6 cellular contexts compared by ENCODE assay signal in genomic region chr9:136766410-136767120, GRCh38. TPM values are rescaled to one million over a fixed set of nuclear protein-coding genes. Genes with fewer than 3 reads are reported as not detected.
DNase-seq lines count a peak whose midpoint lies in the region; FAIRE-seq and TF ChIP-seq lines count a peak whose summit lies in the region.
"Not testable (repeated sequence)": the region's sequence is repeated elsewhere in the genome, so short reads cannot be mapped to it uniquely, and the experiment has no call there.

No MANE protein-coding gene starts in this region.

- H3K27ac ChIP-seq in keratinocyte (ENCODE audit: control insufficient read depth, insufficient read depth, low read length) = not testable (repeated sequence)

- not testable (repeated sequence) for H2AFZ ChIP-seq in keratinocyte (ENCODE audit: control insufficient read depth, low read length)

- not testable (repeated sequence) for H3K9me1 ChIP-seq in keratinocyte (ENCODE audit: control insufficient read depth, extremely low read depth, insufficient read depth, low read length)

- in situ Hi-C loops in astrocyte of the cerebellum (cut with HindIII; ENCODE audit: low sequenced_read_pairs) = loop anchor here (5.0 kb wide), 1 partner anchor 54 kb away; the partner anchor contains the start of gene DIPK1B

- H3K4me1 ChIP-seq in keratinocyte (ENCODE audit: control insufficient read depth, extremely low read depth, insufficient read depth, low read length) = not testable (repeated sequence)

- DNase-seq in DMS79 treated with DMSO at 0.1 percent for 48 hours (lab: John Stamatoyannopoulos, UW) = peak; percentile 47
- DNase-seq in NCI-H1436 treated with DMSO at 0.1 percent for 48 hours (lab: John Stamatoyannopoulos, UW) = peak; percentile 26
- peak; percentile 53 for DNase-seq in T-helper 22 cell (ENCODE audit: low read depth)
- not testable (repeated sequence) for DNase-seq in astrocyte of the cerebellum (ENCODE audit: low read depth); keratinocyte (ENCODE audit: low read depth, low spot score)
- DNase-seq in stimulated activated CD4-positive, alpha-beta T cell treated with anti-CD3 and anti-CD28 coated beads, Interleukin-4, amount 100 ng/mL, for 4 hours = peak; percentile 38 to 42

- TF ChIP-seq CTCF in astrocyte of the cerebellum (IDR thresholded peaks at IDR 0.05; ENCODE audit: low read depth, low read length, missing control alignments) = peak; percentile 33
- TF ChIP-seq CTCF in keratinocyte (optimal IDR thresholded peaks at IDR 0.05 in 1 of 3, IDR thresholded peaks at IDR 0.05 in 1 of 3, conservative IDR thresholded peaks at IDR 0.05 in 1 of 3; ENCODE audit: extremely low read depth in 1 of 3, insufficient read depth in 2 of 3, low read length in 3 of 3) = peak in 2 of 3 experiments; percentile 10 to 20

- H3K9me3 ChIP-seq in keratinocyte (ENCODE audit: control insufficient read depth, low read depth, low read length) = not testable (repeated sequence)

- not testable (repeated sequence) for H3K4me3 ChIP-seq in astrocyte of the cerebellum (ENCODE audit: low read depth, low read length); keratinocyte (ENCODE audit: control insufficient read depth in 2 of 3, extremely low read depth in 1 of 3, insufficient read depth in 2 of 3, low read depth in 1 of 3, low read length in 3 of 3)

- H3K27me3 ChIP-seq in keratinocyte (ENCODE audit: control insufficient read depth, extremely low read depth, insufficient read depth, low read length) = peaks cover 14% of the 10 kb centered on the region

- not testable (repeated sequence) for H3K36me3 ChIP-seq in keratinocyte (ENCODE audit: control insufficient read depth in 2 of 2, extremely low read depth in 1 of 2, insufficient read depth in 2 of 2, low read length in 2 of 2)

- not testable (repeated sequence) for FAIRE-seq in keratinocyte (lab: Jason Lieb, UNC)

- dilution Hi-C loops in keratinocyte (cut with MboI; ENCODE audit: extremely low pct_ligation_motif_present, low sequenced_read_pairs) = not testable (repeated sequence)

- not testable (repeated sequence) for H3K4me2 ChIP-seq in keratinocyte (ENCODE audit: control insufficient read depth, extremely low read depth, insufficient read depth, low read depth, low read length)

- H3K79me2 ChIP-seq in keratinocyte (ENCODE audit: control insufficient read depth, insufficient read depth, low read length) = not testable (repeated sequence)

- not testable (repeated sequence) for H4K20me1 ChIP-seq in keratinocyte (ENCODE audit: control insufficient read depth, extremely low read depth, insufficient read depth, low read length)

- not testable (repeated sequence) for H3K9ac ChIP-seq in keratinocyte (ENCODE audit: control insufficient read depth, extremely low read depth, insufficient read depth, low read length)

RNA-seq across cellular contexts. Expression of gene LCN15, which starts 2.2 kb away (rescaled TPM):
- not detected in 3 replicates for polyA plus RNA-seq in keratinocyte
- polyA plus RNA-seq in keratinocyte (2011; ENCODE audit: low read depth) = not detected
- not detected in 2 replicates for polyA plus RNA-seq in keratinocyte (2011; cell fraction: cytosol; rRNA removed)
- not detected in 2 replicates for polyA plus RNA-seq in keratinocyte (2011; cell fraction: nucleus; rRNA removed)
- polyA plus RNA-seq in keratinocyte (2012; ENCODE audit: low replicate concordance) = not detected in 2 replicates
- not detected in 3 replicates for polyA minus RNA-seq in keratinocyte
- not detected for polyA minus RNA-seq in keratinocyte (2011; cell fraction: cytosol; rRNA and poly(A)+ RNA removed)
- polyA minus RNA-seq in keratinocyte (2011; cell fraction: nucleus; rRNA and poly(A)+ RNA removed) = not detected in 2 replicates

RNA-seq across cellular contexts. Expression of gene LCN8, which starts 8.5 kb away (rescaled TPM):
- polyA plus RNA-seq in keratinocyte = not detected in 3 replicates
- not detected for polyA plus RNA-seq in keratinocyte (2011; ENCODE audit: low read depth)
- not detected in 2 replicates for polyA plus RNA-seq in keratinocyte (2011; cell fraction: cytosol; rRNA removed)
- polyA plus RNA-seq in keratinocyte (2011; cell fraction: nucleus; rRNA removed) = not detected in 2 replicates
- polyA plus RNA-seq in keratinocyte (2012; ENCODE audit: low replicate concordance) = not detected in 2 replicates
- not detected in 3 replicates for polyA minus RNA-seq in keratinocyte
- polyA minus RNA-seq in keratinocyte (2011; cell fraction: cytosol; rRNA and poly(A)+ RNA removed) = not detected
- not detected in 2 replicates for polyA minus RNA-seq in keratinocyte (2011; cell fraction: nucleus; rRNA and poly(A)+ RNA removed)

RNA-seq across cellular contexts. Expression of gene LCN6, which starts 18.2 kb away (rescaled TPM):
- not detected in 3 replicates for polyA plus RNA-seq in keratinocyte
- not detected for polyA plus RNA-seq in keratinocyte (2011; ENCODE audit: low read depth)
- not detected in 2 replicates for polyA plus RNA-seq in keratinocyte (2011; cell fraction: cytosol; rRNA removed)
- polyA plus RNA-seq in keratinocyte (2011; cell fraction: nucleus; rRNA removed) = not detected in 2 replicates
- not detected in 2 replicates for polyA plus RNA-seq in keratinocyte (2012; ENCODE audit: low replicate concordance)
- not detected in 3 replicates for polyA minus RNA-seq in keratinocyte
- polyA minus RNA-seq in keratinocyte (2011; cell fraction: cytosol; rRNA and poly(A)+ RNA removed) = not detected
- not detected in 2 replicates for polyA minus RNA-seq in keratinocyte (2011; cell fraction: nucleus; rRNA and poly(A)+ RNA removed)

RNA-seq across cellular contexts. Expression of gene LCN10, which starts 23.8 kb away (rescaled TPM):
- polyA plus RNA-seq in keratinocyte = not detected in 3 replicates
- polyA plus RNA-seq in keratinocyte (2011; ENCODE audit: low read depth) = not detected
- polyA plus RNA-seq in keratinocyte (2011; cell fraction: cytosol; rRNA removed) = not detected in 2 replicates
- not detected in 2 replicates for polyA plus RNA-seq in keratinocyte (2011; cell fraction: nucleus; rRNA removed)
- not detected in 2 replicates for polyA plus RNA-seq in keratinocyte (2012; ENCODE audit: low replicate concordance)
- polyA minus RNA-seq in keratinocyte = not detected in 3 replicates
- polyA minus RNA-seq in keratinocyte (2011; cell fraction: cytosol; rRNA and poly(A)+ RNA removed) = not detected
- polyA minus RNA-seq in keratinocyte (2011; cell fraction: nucleus; rRNA and poly(A)+ RNA removed) = not detected in 2 replicates

RNA-seq across cellular contexts. Expression of gene TMEM141, which starts 24.6 kb away (rescaled TPM):
- polyA plus RNA-seq in keratinocyte = 85.5 to 118 TPM (median 99.9 TPM) in 3 replicates
- 15.9 TPM for polyA plus RNA-seq in keratinocyte (2011; ENCODE audit: low read depth)
- 43.4 and 91.6 TPM in 2 replicates for polyA plus RNA-seq in keratinocyte (2011; cell fraction: cytosol; rRNA removed)
- polyA plus RNA-seq in keratinocyte (2011; cell fraction: nucleus; rRNA removed) = 27.5 and 27.9 TPM in 2 replicates
- 90.9 and 95.4 TPM in 2 replicates for polyA plus RNA-seq in keratinocyte (2012; ENCODE audit: low replicate concordance)
- 22.6 to 63.5 TPM (median 35.3 TPM) in 3 replicates for polyA minus RNA-seq in keratinocyte
- 51.6 TPM for polyA minus RNA-seq in keratinocyte (2011; cell fraction: cytosol; rRNA and poly(A)+ RNA removed)
- polyA minus RNA-seq in keratinocyte (2011; cell fraction: nucleus; rRNA and poly(A)+ RNA removed) = 11.2 and 12.1 TPM in 2 replicates
